In the genomic region with DNA sequence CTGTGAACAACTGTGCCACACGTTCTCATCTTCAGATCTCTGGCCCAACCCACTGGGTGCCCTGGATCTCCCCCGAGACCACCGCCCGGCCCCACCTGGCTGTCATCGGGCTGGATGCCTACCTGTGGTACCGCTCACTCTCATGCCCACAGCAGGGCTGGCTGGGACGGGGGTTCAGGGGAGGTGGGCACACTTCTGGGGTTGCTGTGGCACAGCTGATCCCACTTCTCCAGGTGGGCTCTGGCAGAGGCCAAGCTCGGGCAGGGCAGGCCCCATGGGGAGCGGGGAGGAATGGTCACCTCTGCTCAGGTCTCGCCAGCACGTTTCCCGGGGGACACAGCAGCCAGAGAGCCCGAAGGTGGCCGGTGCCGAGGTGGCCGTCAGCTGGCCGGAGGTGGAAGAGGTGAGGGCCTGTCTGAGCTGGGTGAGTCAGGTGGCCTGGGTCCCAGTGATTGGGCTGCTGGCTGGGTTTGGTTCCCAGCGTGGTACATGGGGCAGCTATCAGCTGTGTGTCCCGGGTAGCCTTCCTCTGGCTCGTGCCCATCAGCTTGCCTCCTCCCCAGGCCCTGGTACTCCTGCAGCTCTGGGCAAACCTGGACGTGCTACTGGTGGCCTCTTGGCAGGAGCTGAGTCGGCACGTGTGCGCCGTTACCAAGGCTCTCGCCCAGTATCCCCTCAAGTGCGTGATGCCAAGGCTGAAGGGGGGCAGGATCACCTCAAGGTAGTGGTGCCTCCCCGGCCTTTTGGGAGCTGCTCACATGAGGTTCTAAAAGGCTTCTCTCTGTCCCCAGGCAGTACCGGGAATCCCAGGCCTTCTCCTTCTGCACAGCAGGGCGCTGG, we compare ENCODE assay signal across 13 cellular contexts. TPM values are rescaled to one million over a fixed set of nuclear protein-coding genes. Genes with fewer than 3 reads are reported as not detected.
DNase-seq lines count a peak whose midpoint lies in the region; ATAC-seq, FAIRE-seq and TF ChIP-seq lines count a peak whose summit lies in the region.
"Had no signal": no experiment of that assay in that cellular context is flagged by ENCODE, and none has a peak within 500 bp of the region (broad histone marks: within the 10 kb centered on the region; RNA-seq: fewer than 3 reads in every experiment).

No MANE protein-coding gene starts in this region.

- H3K27ac Mint-ChIP-seq in activated CD4-positive, alpha-beta T cell treated with anti-CD3 and anti-CD28 coated beads, Interleukin-2, amount 10 ng/mL, durations not matched to agents 7 days and 5 days: no peak overlapping the region

- no peak for TF ChIP-seq CTCF in KMS-11 (conservative IDR thresholded peaks at IDR 0.05; ENCODE audit: low read depth, low read length)
- no peak for TF ChIP-seq CTCF in GM12878 (IDR thresholded peaks at IDR 0.05 in 2 of 3, conservative IDR thresholded peaks at IDR 0.05 in 1 of 3; ENCODE audit: control insufficient read depth in 2 of 3, extremely low read depth in 1 of 3, insufficient read depth in 1 of 3, low read depth in 3 of 3, low read length in 3 of 3)
- TF ChIP-seq CTCF in omental fat pad (IDR thresholded peaks at IDR 0.05): no peak

- H3K4me3 ChIP-seq in KMS-11 (IDR thresholded peaks at IDR 0.05; ENCODE audit: insufficient read depth, low read depth, low read length) (no peak overlapping the region), GM12878 (0 out of 2 replicates have a peak overlapping the region, but pooled peaks have one; percentile 100), neuronal stem cell (ENCODE audit: low read length in 2 of 2) (peak overlapping the region; percentile 9 to 99)
- H3K4me3 ChIP-seq: SK-N-MC had no signal

- H3K14ac ChIP-seq in neuronal stem cell (ENCODE audit: low read length): no peak overlapping the region

- RAD21 ChIA-PET in GM12878 (lab: Charles Lee; ENCODE audit: unreplicated experiment): no interaction called here

- H3K27me3 ChIP-seq in KMS-11 (ENCODE audit: insufficient read depth, low read depth): no peaks in the 10 kb centered on the region
- no peaks in the 10 kb centered on the region for H3K27me3 ChIP-seq in GM12878 (replicated peaks in 1 of 2; ENCODE audit: control insufficient read depth in 2 of 2, insufficient read depth in 2 of 2, low read length in 1 of 2)
- no peaks in the 10 kb centered on the region for H3K27me3 ChIP-seq in neuronal stem cell (ENCODE audit: control insufficient read depth in 3 of 3, insufficient read depth in 3 of 3, low read depth in 1 of 3, low read length in 3 of 3)
- H3K27me3 ChIP-seq: foreskin keratinocyte, upper lobe of left lung had no signal

- TF ChIP-seq RAD21 in GM12878 (IDR thresholded peaks at IDR 0.05; ENCODE audit: insufficient read depth, low read depth, low read length): no peak

- DNase-seq in activated CD4-positive, alpha-beta T cell treated with anti-CD3 and anti-CD28 coated beads, Interleukin-2, amount 10 ng/mL, durations not matched to agents 7 days and 5 days: no peak
- DNase-seq in activated CD4-positive, alpha-beta T cell treated with anti-CD3 and anti-CD28 coated beads, Interleukin-2, amount 50 U/mL, for 1 hour: no peak
- DNase-seq in GM12878 (ENCODE audit: low read depth, low spot score): no peak
- DNase-seq in neuronal stem cell (ENCODE audit: low spot score): no peak
- no peak for DNase-seq in midbrain (lab: John Stamatoyannopoulos, UW)
- no peak for DNase-seq in omental fat pad (ENCODE audit: low spot score)
- DNase-seq: amygdala, foreskin keratinocyte had no signal

- peaks cover 10% of the 10 kb centered on the region for H3K4me1 Mint-ChIP-seq in activated CD4-positive, alpha-beta T cell treated with anti-CD3 and anti-CD28 coated beads, Interleukin-2, amount 10 ng/mL, durations not matched to agents 7 days and 5 days

- no peaks in the 10 kb centered on the region for H4K20me1 ChIP-seq in KMS-11 (ENCODE audit: insufficient read depth)
- no peaks in the 10 kb centered on the region for H4K20me1 ChIP-seq in GM12878 (ENCODE audit: control insufficient read depth, insufficient read depth)

- H3K36me3 ChIP-seq in KMS-11 (ENCODE audit: insufficient read depth) (no peaks in the 10 kb centered on the region), GM12878 (ENCODE audit: control insufficient read depth in 2 of 2, insufficient read depth in 2 of 2, low read length in 1 of 2) (peaks cover 0 to 8% of the 10 kb centered on the region in 2 experiments; a peak in 2 of 4 replicates), neuronal stem cell (replicated peaks in 1 of 2; ENCODE audit: control insufficient read depth in 2 of 2, insufficient read depth in 2 of 2, low read length in 2 of 2) (peaks cover 31 to 65% of the 10 kb centered on the region in 2 donors)

- no peak for TF ChIP-seq EP300 in GM12878 (IDR thresholded peaks at IDR 0.05; ENCODE audit: borderline replicate concordance in 1 of 2, control insufficient read depth in 1 of 2, low read depth in 2 of 2, low read length in 2 of 2)

- H3K9me3 Mint-ChIP-seq in activated CD4-positive, alpha-beta T cell treated with anti-CD3 and anti-CD28 coated beads, Interleukin-2, amount 10 ng/mL, durations not matched to agents 7 days and 5 days: no peaks in the 10 kb centered on the region

- peak overlapping the region; percentile 63 for H2AK5ac ChIP-seq in neuronal stem cell (ENCODE audit: low read depth, low read length)

- H2BK15ac ChIP-seq in neuronal stem cell (ENCODE audit: low read length): no peak overlapping the region

- CTCF ChIA-PET in activated CD4-positive, alpha-beta T cell treated with anti-CD3 and anti-CD28 coated beads, Interleukin-2, amount 10 ng/mL, durations not matched to agents 7 days and 5 days (lab: Charles Lee): interaction anchor here (1.0 to 1.7 kb wide), 5 partner anchors 8 to 69 kb away, joined by 3 to 6 read pairs (median 4); a partner anchor contains a TSS
- CTCF ChIA-PET in GM12878 (lab: Yijun Ruan, JAX): interaction anchor here (1.2 kb wide), 1 partner anchor 166 kb away, joined by 3 read pairs; no protein-coding TSS in a partner anchor

- H3K36me3 Mint-ChIP-seq in activated CD4-positive, alpha-beta T cell treated with anti-CD3 and anti-CD28 coated beads, Interleukin-2, amount 10 ng/mL, durations not matched to agents 7 days and 5 days (ENCODE audit: low read depth): peaks cover 11% of the 10 kb centered on the region

- no peak overlapping the region for H3K4ac ChIP-seq in neuronal stem cell (ENCODE audit: low read length)

- H3K27me3 Mint-ChIP-seq in activated CD4-positive, alpha-beta T cell treated with anti-CD3 and anti-CD28 coated beads, Interleukin-2, amount 10 ng/mL, durations not matched to agents 7 days and 5 days: no peaks in the 10 kb centered on the region

- H3K4me1 ChIP-seq in KMS-11 (ENCODE audit: low read depth, poor library complexity, severe bottlenecking): peaks cover 17% of the 10 kb centered on the region
- peaks cover 14% of the 10 kb centered on the region for H3K4me1 ChIP-seq in GM12878 (ENCODE audit: control insufficient read depth, insufficient read depth, low read length)
- H3K4me1 ChIP-seq in neuronal stem cell (ENCODE audit: control insufficient read depth in 2 of 2, insufficient read depth in 1 of 2, low read depth in 1 of 2, low read length in 2 of 2): peaks cover 12% of the 10 kb centered on the region in 2 donors
- H3K4me1 ChIP-seq: foreskin keratinocyte had no signal

- H2AFZ ChIP-seq in KMS-11 (ENCODE audit: low read depth) (no peak overlapping the region), GM12878 (ENCODE audit: control insufficient read depth, low read depth, low read length) (no peak overlapping the region), neuronal stem cell (ENCODE audit: low read length) (no peak overlapping the region)

- H3K23ac ChIP-seq in neuronal stem cell (ENCODE audit: low read depth, low read length, poor library complexity): peak overlapping the region; percentile 31

- in situ Hi-C loops in GM12878 (cut with MboI): no loop called here

- peaks cover 35% of the 10 kb centered on the region for H3K79me1 ChIP-seq in neuronal stem cell (ENCODE audit: low read depth, low read length)

- no peak overlapping the region for H3K18ac ChIP-seq in neuronal stem cell (ENCODE audit: low read length)

- H3K9me3 ChIP-seq in GM12878 (replicated peaks; ENCODE audit: control insufficient read depth, insufficient read depth, low read length) (no peaks in the 10 kb centered on the region), neuronal stem cell (replicated peaks in 1 of 2; ENCODE audit: control insufficient read depth in 2 of 2, insufficient read depth in 1 of 2, low read depth in 1 of 2, low read length in 2 of 2) (no peaks in the 10 kb centered on the region)
- H3K9me3 ChIP-seq: upper lobe of left lung had no signal

- intact Hi-C loops in GM12878 (cut with micrococcal nuclease; ENCODE audit: unreplicated experiment): no loop called here

- H3K4me2 ChIP-seq in KMS-11 (peak overlapping the region; percentile 99; the same call in 1 of the 2 replicates), GM12878 (ENCODE audit: control insufficient read depth, insufficient read depth) (peak overlapping the region; percentile 94; the same call in 1 of the 2 replicates), neuronal stem cell (ENCODE audit: insufficient read depth, low read length, poor library complexity, severe bottlenecking) (no peak overlapping the region)

- H3K9ac ChIP-seq in KMS-11 (no peak overlapping the region), GM12878 (ENCODE audit: control insufficient read depth, insufficient read depth, low read length) (no peak overlapping the region), neuronal stem cell (ENCODE audit: low read depth, low read length, poor library complexity) (peak overlapping the region; percentile 44)

- H2BK5ac ChIP-seq in neuronal stem cell (ENCODE audit: low read length): peak overlapping the region; percentile 66

- peak overlapping the region; percentile 86 for H3K4me3 Mint-ChIP-seq in activated CD4-positive, alpha-beta T cell treated with anti-CD3 and anti-CD28 coated beads, Interleukin-2, amount 10 ng/mL, durations not matched to agents 7 days and 5 days

- FAIRE-seq in GM12878 (lab: Jason Lieb, UNC): no peak
- FAIRE-seq: GM12891 had no signal

- H2BK120ac ChIP-seq in neuronal stem cell (ENCODE audit: low read depth, low read length): no peak overlapping the region

- TSS peak; percentile 8 for BruUV-seq in GM12878 (replicated peaks; lab: Mats Ljungman, UMichigan)

- no peak overlapping the region for H4K91ac ChIP-seq in neuronal stem cell (ENCODE audit: low read depth, low read length, poor library complexity)

- H3K79me2 ChIP-seq in KMS-11 (ENCODE audit: insufficient read depth, low read depth): peaks cover 41% of the 10 kb centered on the region
- peaks cover 42% of the 10 kb centered on the region for H3K79me2 ChIP-seq in GM12878 (ENCODE audit: control insufficient read depth, insufficient read depth, low read length)

- no peak overlapping the region for H4K8ac ChIP-seq in neuronal stem cell (ENCODE audit: low read depth, low read length)

- no peak overlapping the region for H2BK12ac ChIP-seq in neuronal stem cell (ENCODE audit: low read length)

- SMC1A ChIA-PET in GM12878 (lab: Charles Lee; ENCODE audit: uncharacterized antibody, unreplicated experiment): no interaction called here

- WGBS in GM12878 (ENCODE audit: insufficient coverage, insufficient replicate concordance, low lambda C conversion rate, missing lambda C conversion rate): 87% methylated on average over 26 of the region's 30 CpGs
- no CpG with 5 or more reads among the region's 30 CpGs for WGBS in neuronal stem cell (ENCODE audit: extremely low coverage in 2 of 2, insufficient read length in 2 of 2, insufficient replicate concordance in 1 of 2), 2 donors

- H3K27ac ChIP-seq in KMS-11 (no peak overlapping the region), GM12878 (ENCODE audit: control insufficient read depth, insufficient read depth) (no peak overlapping the region), neuronal stem cell (replicated peaks; ENCODE audit: low read length) (no peak overlapping the region)
- H3K27ac ChIP-seq: foreskin keratinocyte, SK-N-MC had no signal

- no peak; the same call in none of the 2 replicates for TF ChIP-seq POLR2A in GM12878 (IDR thresholded peaks at IDR 0.05; ENCODE audit: low read depth, low read length)

- ATAC-seq in GM12878 (no peak), omental fat pad (ENCODE audit: low FRiP score) (no peak), HG03460 (IDR thresholded peaks at IDR 0.05; ENCODE audit: unreplicated experiment) (no peak)
- ATAC-seq: foreskin keratinocyte had no signal

- POLR2A ChIA-PET in activated CD4-positive, alpha-beta T cell treated with anti-CD3 and anti-CD28 coated beads, Interleukin-2, amount 10 ng/mL, durations not matched to agents 7 days and 5 days (lab: Charles Lee): interaction anchor here (1.2 kb wide), 1 partner anchor 7 kb away, joined by 5 read pairs; a partner anchor contains a TSS
- POLR2A ChIA-PET in GM12878 (lab: Charles Lee): interaction anchor here (5.8 kb wide), 1 partner anchor 7 kb away, joined by 39 read pairs; a partner anchor contains a TSS

RNA-seq across cellular contexts. Expression of a gene that starts 2.3 kb away (rescaled TPM):
- 100 to 1,000 TPM in 1 of 2 experiments, 10 to 100 TPM in 1; 93.6 to 105 TPM for total RNA-seq in activated CD4-positive, alpha-beta T cell treated with anti-CD3 and anti-CD28 coated beads, Interleukin-2, amount 10 ng/mL, durations not matched to agents 7 days and 5 days
- 26.9 and 32.5 TPM in 2 replicates for total RNA-seq in GM12878 (2013; cell fraction: nucleolus; rRNA removed)
- total RNA-seq in GM12878 (2014; rRNA removed) (144 and 185 TPM in 2 replicates), GM12878 (2014; rRNA removed; fragmentation: Illumina TruSeq; extraction: Trizol) (92.3 and 109 TPM in 2 replicates), GM12878 (2021) (184 and 190 TPM in 2 replicates), omental fat pad (10 to 100 TPM; 56.8 to 84.2 (median 78.6) TPM)
- polyA plus RNA-seq in GM12878 (2011; ENCODE audit: low read depth): 24.8 TPM
- polyA plus RNA-seq in GM12878 (2011; rRNA removed) (62.8 and 99.3 TPM in 2 replicates), GM12878 (2014; fragmentation: Illumina TruSeq; extraction: Trizol) (18.2 and 56.0 TPM in 2 replicates), GM12878 (2014; fragmentation: Nextera tagmentation; extraction: Ambion mirVana) (10 to 100 TPM in 1 of 2 experiments, 1 to 10 TPM in 1; 3.6 to 17.9 TPM), GM12878 (2014; rRNA removed) (189 and 209 TPM in 2 replicates), GM12878 (2016; fragmentation: Nextera tagmentation; extraction: Ambion mirVana) (100 to 1,000 TPM; 265 to 285 TPM)
- polyA plus RNA-seq in GM12878 (2011; cell fraction: cytosol; rRNA removed): 130 and 176 TPM in 2 replicates
- polyA plus RNA-seq in GM12878 (2011; cell fraction: nucleus; rRNA removed): 107 and 127 TPM in 2 replicates
- 75.1 and 85.8 TPM in 2 replicates for polyA plus RNA-seq in GM12878 (2012)
- 31.2 and 42.9 TPM in 2 replicates for polyA minus RNA-seq in GM12878 (2011; rRNA and poly(A)+ RNA removed)
- 29.7 and 32.3 TPM in 2 replicates for polyA minus RNA-seq in GM12878 (2011; cell fraction: cytosol; rRNA and poly(A)+ RNA removed)
- polyA minus RNA-seq in GM12878 (2011; cell fraction: nucleus; rRNA and poly(A)+ RNA removed): 22.8 and 37.4 TPM in 2 replicates
- 108 TPM for polyA plus RNA-seq in neuronal stem cell (2013, experiment 1 of 2)
- 110 TPM for polyA plus RNA-seq in neuronal stem cell (2013, experiment 2 of 2)

RNA-seq across cellular contexts. Expression of a gene that starts 2.6 kb away (rescaled TPM):
- 10 to 100 TPM; 28.7 to 33.4 TPM for total RNA-seq in activated CD4-positive, alpha-beta T cell treated with anti-CD3 and anti-CD28 coated beads, Interleukin-2, amount 10 ng/mL, durations not matched to agents 7 days and 5 days
- total RNA-seq in GM12878 (2013; cell fraction: nucleolus; rRNA removed): 54.8 and 65.8 TPM in 2 replicates
- total RNA-seq in GM12878 (2014; rRNA removed) (6.2 and 9.5 TPM in 2 replicates), GM12878 (2014; rRNA removed; fragmentation: Illumina TruSeq; extraction: Trizol) (1.4 and 2.1 TPM in 2 replicates), GM12878 (2021) (15.8 and 16.9 TPM in 2 replicates), omental fat pad (10 to 100 TPM in 1 of 4 donors, 1 to 10 TPM in 3; 5.9 to 16.2 (median 7.1) TPM)
- polyA plus RNA-seq in GM12878 (2011; ENCODE audit: low read depth): 5.6 TPM
- polyA plus RNA-seq in GM12878 (2011; rRNA removed) (2.8 and 4.7 TPM in 2 replicates), GM12878 (2014; fragmentation: Illumina TruSeq; extraction: Trizol) (0.79 and 2.1 TPM in 2 replicates), GM12878 (2014; fragmentation: Nextera tagmentation; extraction: Ambion mirVana) (under 1 TPM; 0.29 to 0.80 TPM), GM12878 (2014; rRNA removed) (13.3 and 16.2 TPM in 2 replicates), GM12878 (2016; fragmentation: Nextera tagmentation; extraction: Ambion mirVana) (1 to 10 TPM; 3.4 to 4.7 TPM)
- 3.5 and 7.9 TPM in 2 replicates for polyA plus RNA-seq in GM12878 (2011; cell fraction: cytosol; rRNA removed)
- polyA plus RNA-seq in GM12878 (2011; cell fraction: nucleus; rRNA removed): 152 and 178 TPM in 2 replicates
- polyA plus RNA-seq in GM12878 (2012): 10.3 and 11.2 TPM in 2 replicates
- polyA minus RNA-seq in GM12878 (2011; rRNA and poly(A)+ RNA removed): 1.6 and 5.0 TPM in 2 replicates
- 1.7 and 2.6 TPM in 2 replicates for polyA minus RNA-seq in GM12878 (2011; cell fraction: cytosol; rRNA and poly(A)+ RNA removed)
- polyA minus RNA-seq in GM12878 (2011; cell fraction: nucleus; rRNA and poly(A)+ RNA removed): 18.6 and 28.8 TPM in 2 replicates
- polyA plus RNA-seq in neuronal stem cell (2013, experiment 1 of 2): 3.6 TPM
- 3.3 TPM for polyA plus RNA-seq in neuronal stem cell (2013, experiment 2 of 2)

RNA-seq across cellular contexts. Expression of a gene that starts 3.9 kb away (rescaled TPM):
- total RNA-seq in activated CD4-positive, alpha-beta T cell treated with anti-CD3 and anti-CD28 coated beads, Interleukin-2, amount 10 ng/mL, durations not matched to agents 7 days and 5 days: 10 to 100 TPM; 31.3 to 47.4 TPM
- total RNA-seq in GM12878 (2013; cell fraction: nucleolus; rRNA removed): 32.8 and 43.7 TPM in 2 replicates
- total RNA-seq in GM12878 (2014; rRNA removed) (49.8 and 55.5 TPM in 2 replicates), GM12878 (2014; rRNA removed; fragmentation: Illumina TruSeq; extraction: Trizol) (4.3 and 5.2 TPM in 2 replicates), GM12878 (2021) (46.7 and 47.7 TPM in 2 replicates), omental fat pad (10 to 100 TPM; 51.4 to 83.2 (median 69.6) TPM)
- 10.7 TPM for polyA plus RNA-seq in GM12878 (2011; ENCODE audit: low read depth)
- polyA plus RNA-seq in GM12878 (2011; rRNA removed) (5.1 and 13.6 TPM in 2 replicates), GM12878 (2014; fragmentation: Illumina TruSeq; extraction: Trizol) (0.81 TPM in 1 of 2 replicates, not detected in the other), GM12878 (2014; fragmentation: Nextera tagmentation; extraction: Ambion mirVana) (1 to 10 TPM in 1 of 2 experiments, under 1 TPM in 1; 0.61 to 4.6 TPM), GM12878 (2014; rRNA removed) (51.7 and 63.4 TPM in 2 replicates), GM12878 (2016; fragmentation: Nextera tagmentation; extraction: Ambion mirVana) (10 to 100 TPM; 39.5 to 41.1 TPM)
- 28.1 and 60.3 TPM in 2 replicates for polyA plus RNA-seq in GM12878 (2011; cell fraction: cytosol; rRNA removed)
- 143 and 144 TPM in 2 replicates for polyA plus RNA-seq in GM12878 (2011; cell fraction: nucleus; rRNA removed)
- 44.8 and 49.8 TPM in 2 replicates for polyA plus RNA-seq in GM12878 (2012)
- 1.2 and 7.4 TPM in 2 replicates for polyA minus RNA-seq in GM12878 (2011; rRNA and poly(A)+ RNA removed)
- 2.3 and 5.2 TPM in 2 replicates for polyA minus RNA-seq in GM12878 (2011; cell fraction: cytosol; rRNA and poly(A)+ RNA removed)
- 22.5 and 26.6 TPM in 2 replicates for polyA minus RNA-seq in GM12878 (2011; cell fraction: nucleus; rRNA and poly(A)+ RNA removed)
- polyA plus RNA-seq in neuronal stem cell (2013, experiment 1 of 2): 38.5 TPM
- 35.4 TPM for polyA plus RNA-seq in neuronal stem cell (2013, experiment 2 of 2)

RNA-seq across cellular contexts. Expression of a gene that starts 7.1 kb away (rescaled TPM):
- 10 to 100 TPM; 38.0 to 42.9 TPM for total RNA-seq in activated CD4-positive, alpha-beta T cell treated with anti-CD3 and anti-CD28 coated beads, Interleukin-2, amount 10 ng/mL, durations not matched to agents 7 days and 5 days
- total RNA-seq in GM12878 (2013; cell fraction: nucleolus; rRNA removed): 28.8 and 39.6 TPM in 2 replicates
- total RNA-seq in GM12878 (2014; rRNA removed) (22.2 and 26.2 TPM in 2 replicates), GM12878 (2014; rRNA removed; fragmentation: Illumina TruSeq; extraction: Trizol) (4.4 and 5.5 TPM in 2 replicates), GM12878 (2021) (18.3 and 18.5 TPM in 2 replicates), omental fat pad (10 to 100 TPM; 39.5 to 88.1 (median 50.7) TPM)
- polyA plus RNA-seq in GM12878 (2011; ENCODE audit: low read depth): 6.5 TPM
- polyA plus RNA-seq in GM12878 (2011; rRNA removed) (4.7 and 9.7 TPM in 2 replicates), GM12878 (2014; fragmentation: Illumina TruSeq; extraction: Trizol) (0.97 and 2.8 TPM in 2 replicates), GM12878 (2014; fragmentation: Nextera tagmentation; extraction: Ambion mirVana) (1 to 10 TPM in 1 of 2 experiments, under 1 TPM in 1; 0.31 to 1.5 TPM), GM12878 (2014; rRNA removed) (26.9 and 32.4 TPM in 2 replicates), GM12878 (2016; fragmentation: Nextera tagmentation; extraction: Ambion mirVana) (10 to 100 TPM; 25.3 to 26.1 TPM)
- polyA plus RNA-seq in GM12878 (2011; cell fraction: cytosol; rRNA removed): 18.5 and 28.3 TPM in 2 replicates
- 87.6 and 94.0 TPM in 2 replicates for polyA plus RNA-seq in GM12878 (2011; cell fraction: nucleus; rRNA removed)
- 19.6 and 21.3 TPM in 2 replicates for polyA plus RNA-seq in GM12878 (2012)
- polyA minus RNA-seq in GM12878 (2011; rRNA and poly(A)+ RNA removed): 5.9 and 9.0 TPM in 2 replicates
- polyA minus RNA-seq in GM12878 (2011; cell fraction: cytosol; rRNA and poly(A)+ RNA removed): 4.8 and 5.2 TPM in 2 replicates
- polyA minus RNA-seq in GM12878 (2011; cell fraction: nucleus; rRNA and poly(A)+ RNA removed): 5.7 and 13.8 TPM in 2 replicates
- 25.2 TPM for polyA plus RNA-seq in neuronal stem cell (2013, experiment 1 of 2)
- 23.3 TPM for polyA plus RNA-seq in neuronal stem cell (2013, experiment 2 of 2)

RNA-seq across cellular contexts. Expression of a gene that starts 7.5 kb away (rescaled TPM):
- total RNA-seq in activated CD4-positive, alpha-beta T cell treated with anti-CD3 and anti-CD28 coated beads, Interleukin-2, amount 10 ng/mL, durations not matched to agents 7 days and 5 days: 10 to 100 TPM; 40.2 to 53.8 TPM
- total RNA-seq in GM12878 (2013; cell fraction: nucleolus; rRNA removed): 45.7 and 59.5 TPM in 2 replicates
- total RNA-seq in GM12878 (2014; rRNA removed): 88.8 and 106 TPM in 2 replicates
- 11.0 and 13.5 TPM in 2 replicates for total RNA-seq in GM12878 (2014; rRNA removed; fragmentation: Illumina TruSeq; extraction: Trizol)
- total RNA-seq in GM12878 (2021): 73.2 and 79.8 TPM in 2 replicates
- polyA plus RNA-seq in GM12878 (2011; ENCODE audit: low read depth): 11.7 TPM
- polyA plus RNA-seq in GM12878 (2011; rRNA removed): 8.2 and 23.6 TPM in 2 replicates
- polyA plus RNA-seq in GM12878 (2011; cell fraction: cytosol; rRNA removed): 54.5 and 91.2 TPM in 2 replicates
- 102 and 133 TPM in 2 replicates for polyA plus RNA-seq in GM12878 (2011; cell fraction: nucleus; rRNA removed)
- polyA plus RNA-seq in GM12878 (2012): 44.3 and 48.4 TPM in 2 replicates
- 0.73 and 6.5 TPM in 2 replicates for polyA plus RNA-seq in GM12878 (2014; fragmentation: Illumina TruSeq; extraction: Trizol)
- polyA plus RNA-seq in GM12878 (2014; fragmentation: Nextera tagmentation; extraction: Ambion mirVana): 1 to 10 TPM; 1.9 to 5.9 TPM
- 80.5 and 94.5 TPM in 2 replicates for polyA plus RNA-seq in GM12878 (2014; rRNA removed)
- polyA plus RNA-seq in GM12878 (2016; fragmentation: Nextera tagmentation; extraction: Ambion mirVana): 100 to 1,000 TPM; 115 to 129 TPM
- polyA minus RNA-seq in GM12878 (2011; rRNA and poly(A)+ RNA removed): 8.8 and 27.4 TPM in 2 replicates
- 18.5 and 20.3 TPM in 2 replicates for polyA minus RNA-seq in GM12878 (2011; cell fraction: cytosol; rRNA and poly(A)+ RNA removed)
- 17.7 and 27.6 TPM in 2 replicates for polyA minus RNA-seq in GM12878 (2011; cell fraction: nucleus; rRNA and poly(A)+ RNA removed)
- polyA plus RNA-seq in neuronal stem cell (2013, experiment 1 of 2): 52.2 TPM
- 50.6 TPM for polyA plus RNA-seq in neuronal stem cell (2013, experiment 2 of 2)
- total RNA-seq in omental fat pad: 10 to 100 TPM; 49.2 to 85.9 (median 60.2) TPM
